33 cellular contexts compared by ENCODE assay signal in genomic region chr18:10562773-10563160, GRCh38.
"Had no signal": no experiment of that assay in that cellular context is flagged by ENCODE, and none has a peak within 500 bp of the region (broad histone marks: within the 10 kb centered on the region; RNA-seq: fewer than 3 reads in every experiment).

No MANE protein-coding gene starts in this region.

- H3K27me3 Mint-ChIP-seq: activated CD4-positive, alpha-beta T cell treated with anti-CD3 and anti-CD28 coated beads for 36 hours; activated naive CD8-positive, alpha-beta T cell; naive B cell; progenitor cell of endocrine pancreas; stimulated activated memory B cell treated with anti-CD40 and anti-IgM and Interleukin-4, amounts not matched to agents 10 μg/mL and 1 μg/mL and 100 μg/mL, for 72 hours; stimulated activated naive CD8-positive, alpha-beta T cell treated with anti-CD3 and anti-CD28 coated beads, Interleukin-15, amount 100 ng/mL, for 72 hours had no signal

- H3K27ac Mint-ChIP-seq: activated CD4-positive, alpha-beta T cell treated with anti-CD3 and anti-CD28 coated beads for 36 hours; activated naive CD8-positive, alpha-beta T cell; immature natural killer cell; mesothelial cell of epicardium; naive B cell; progenitor cell of endocrine pancreas; stimulated activated memory B cell treated with anti-CD40 and anti-IgM and Interleukin-4, amounts not matched to agents 10 μg/mL and 1 μg/mL and 100 μg/mL, for 72 hours; stimulated activated naive CD8-positive, alpha-beta T cell treated with anti-CD3 and anti-CD28 coated beads, Interleukin-15, amount 100 ng/mL, for 72 hours; T-helper 2 cell treated with Interferon-gamma antibody and Interleukin-4, amounts not matched to agents 5 μg/mL and 100 μg/mL, for 36 hours had no signal

- H3K9me3 Mint-ChIP-seq: immature natural killer cell; mesothelial cell of epicardium; naive B cell; stimulated activated memory B cell treated with anti-CD40 and anti-IgM and Interleukin-4, amounts not matched to agents 10 μg/mL and 1 μg/mL and 100 μg/mL, for 72 hours; stimulated activated naive CD8-positive, alpha-beta T cell treated with anti-CD3 and anti-CD28 coated beads, Interleukin-15, amount 100 ng/mL, for 72 hours; T-helper 2 cell treated with Interferon-gamma antibody and Interleukin-4, amounts not matched to agents 5 μg/mL and 100 μg/mL, for 36 hours had no signal

- H3K36me3 ChIP-seq: adrenal gland, colonic mucosa, ovary, upper lobe of left lung, vagina had no signal

- H3K27ac ChIP-seq: adrenal gland, colonic mucosa, epithelial cell of prostate, heart left ventricle, ovary, sigmoid colon, upper lobe of left lung, vagina had no signal

- DNase-seq: activated CD4-positive, alpha-beta T cell treated with anti-CD3 and anti-CD28 coated beads for 36 hours; activated CD4-positive, alpha-beta T cell treated with anti-CD3 and anti-CD28 coated beads, Interleukin-2, amount 50 U/mL, for 4 hours; activated CD4-positive, CD25-positive, alpha-beta regulatory T cell; activated CD8-positive, alpha-beta memory T cell treated with anti-CD3 and anti-CD28 coated beads for 24 hours; activated effector memory CD4-positive, alpha-beta T cell treated with Interleukin-2 at 50 U/mL for 16 hours; activated naive CD4-positive, alpha-beta T cell treated with Interleukin-2 at 50 U/mL for 16 hours; adrenal gland; central memory CD4-positive, alpha-beta T cell; colonic mucosa; effector CD8-positive, alpha-beta T cell; heart left ventricle; hypothalamus; immature natural killer cell; kidney; left colon; naive B cell; ovary; sigmoid colon; small intestine; stimulated activated CD4-positive, alpha-beta T cell treated with anti-CD3 and anti-CD28 coated beads, Interleukin-1b, Interleukin-23, amount 100 ng/mL, for 48 hours; stimulated activated CD4-positive, alpha-beta T cell treated with anti-CD3 and anti-CD28 coated beads, Interleukin-4, amount 100 ng/mL, for 4 hours; stimulated activated CD8-positive, alpha-beta memory T cell treated with anti-CD3 and anti-CD28 coated beads, Interleukin-4, amount 100 ng/mL, for 48 hours; stimulated activated naive CD8-positive, alpha-beta T cell treated with anti-CD3 and anti-CD28 coated beads, Interleukin-15, amount 100 ng/mL, for 72 hours; substantia nigra; T-helper 1 cell; upper lobe of left lung had no signal

- H3K36me3 Mint-ChIP-seq: naive B cell; stimulated activated memory B cell treated with anti-CD40 and anti-IgM and Interleukin-4, amounts not matched to agents 10 μg/mL and 1 μg/mL and 100 μg/mL, for 72 hours had no signal

- H3K4me3 Mint-ChIP-seq: activated CD4-positive, alpha-beta T cell treated with anti-CD3 and anti-CD28 coated beads for 36 hours; activated naive CD8-positive, alpha-beta T cell; immature natural killer cell; mesothelial cell of epicardium; naive B cell; stimulated activated memory B cell treated with anti-CD40 and anti-IgM and Interleukin-4, amounts not matched to agents 10 μg/mL and 1 μg/mL and 100 μg/mL, for 72 hours; stimulated activated naive CD8-positive, alpha-beta T cell treated with anti-CD3 and anti-CD28 coated beads, Interleukin-15, amount 100 ng/mL, for 72 hours; T-helper 2 cell treated with Interferon-gamma antibody and Interleukin-4, amounts not matched to agents 5 μg/mL and 100 μg/mL, for 36 hours had no signal

- H3K4me1 ChIP-seq: adrenal gland, colonic mucosa had no signal

- H3K4me3 ChIP-seq: adrenal gland, colonic mucosa, heart left ventricle, ovary, sigmoid colon, upper lobe of left lung, vagina had no signal

- H3K9me3 ChIP-seq: adrenal gland, colonic mucosa, heart left ventricle, ovary, sigmoid colon, upper lobe of left lung, vagina had no signal

- H3K27me3 ChIP-seq: adrenal gland, colonic mucosa, heart left ventricle, ovary, sigmoid colon, upper lobe of left lung, vagina had no signal

- ATAC-seq: activated CD4-positive, alpha-beta T cell treated with anti-CD3 and anti-CD28 coated beads for 36 hours; heart left ventricle; left colon; stimulated activated memory B cell treated with anti-CD40 and anti-IgM and Interleukin-4, amounts not matched to agents 10 μg/mL and 1 μg/mL and 100 μg/mL, for 72 hours; stimulated activated naive CD8-positive, alpha-beta T cell treated with anti-CD3 and anti-CD28 coated beads, Interleukin-15, amount 100 ng/mL, for 72 hours had no signal
